In genomic region chr18:21439453-21439852, GRCh38 we compare ENCODE assay signal across 11 cellular contexts.
A peak's percentile ranks its signal among the peaks of the same experiment; 100 is the strongest.
DNase-seq lines count a peak whose midpoint lies in the region; ATAC-seq and TF ChIP-seq lines count a peak whose summit lies in the region.
"Had no signal": no experiment of that assay in that cellular context is flagged by ENCODE, and none has a peak within 500 bp of the region (broad histone marks: within the 10 kb centered on the region; RNA-seq: fewer than 3 reads in every experiment).

No MANE protein-coding gene starts in this region.

- no peak for TF ChIP-seq CTCF in mesothelial cell of epicardium (IDR thresholded peaks at IDR 0.05; ENCODE audit: unreplicated experiment)

- DNase-seq in AG20443 (ENCODE audit: low spot score) (peak; percentile 84), LoVo (ENCODE audit: low spot score) (peak; percentile 57), epithelial cell of prostate (ENCODE audit: low read depth, low spot score) (peak; percentile 88), mesothelial cell of epicardium (ENCODE audit: low spot score in 2 of 2, unreplicated experiment in 2 of 2) (no peak), DMS 273 treated with DMSO at 0.1 percent for 48 hours (lab: John Stamatoyannopoulos, UW) (no peak), NCI-H2196 (lab: John Stamatoyannopoulos, UW; ENCODE audit: unreplicated experiment) (no peak), NCI-H146 treated with DMSO at 0.1 percent for 48 hours (lab: John Stamatoyannopoulos, UW; ENCODE audit: unreplicated experiment) (no peak)
- DNase-seq: amniotic stem cell, NCI-H1694 had no signal

- H3K27ac Mint-ChIP-seq in mesothelial cell of epicardium: peak overlapping the region; percentile 36

- H3K9me3 Mint-ChIP-seq in mesothelial cell of epicardium: no peaks in the 10 kb centered on the region

- ATAC-seq in HG02852 (IDR thresholded peaks at IDR 0.05; ENCODE audit: unreplicated experiment): no peak

- no peaks in the 10 kb centered on the region for H3K4me1 Mint-ChIP-seq in mesothelial cell of epicardium

- H3K27me3 Mint-ChIP-seq in mesothelial cell of epicardium (ENCODE audit: low read depth): no peaks in the 10 kb centered on the region

- H3K36me3 Mint-ChIP-seq in mesothelial cell of epicardium: peaks cover 5% of the 10 kb centered on the region

- H3K27ac ChIP-seq in epithelial cell of prostate: peak overlapping the region; percentile 70
- H3K27ac ChIP-seq: parathyroid adenoma had no signal

- H3K4me3 Mint-ChIP-seq in mesothelial cell of epicardium: no peak overlapping the region

Comparison
In these comparisons a context has a peak if more than half of its experiments do, and no peak if none do; other contexts are left out.
1. DNase-seq: peak in AG20443 (single experiment), LoVo (single experiment) and epithelial cell of prostate (single experiment); none in mesothelial cell of epicardium (0 of 2), DMS 273 treated with DMSO at 0.1 percent for 48 hours (single experiment), NCI-H2196 (single experiment) and NCI-H146 treated with DMSO at 0.1 percent for 48 hours (single experiment).